Comparison of ENCODE assay signal across 27 cellular contexts in genomic region chr20:36079486-36079885, GRCh38.
"Had no signal": no experiment of that assay in that cellular context is flagged by ENCODE, and none has a peak within 500 bp of the region (broad histone marks: within the 10 kb centered on the region; RNA-seq: fewer than 3 reads in every experiment).

No MANE protein-coding gene starts in this region.

- H3K27ac ChIP-seq: left lung, ovary, right atrium auricular region, right lobe of liver, tibial nerve, upper lobe of left lung, vagina had no signal

- H3K9me3 ChIP-seq: left lung, ovary, right lobe of liver, tibial nerve, upper lobe of left lung, vagina had no signal

- H3K4me1 ChIP-seq: left lung, right atrium auricular region, right lobe of liver, tibial nerve, upper lobe of left lung, vagina had no signal

- H3K4me3 Mint-ChIP-seq: immature natural killer cell; mesothelial cell of epicardium; naive B cell; natural killer cell; nephron progenitor cell; stimulated activated memory B cell treated with anti-CD40 and anti-IgM and Interleukin-4, amounts not matched to agents 10 μg/mL and 1 μg/mL and 100 μg/mL, for 72 hours; stimulated activated naive CD8-positive, alpha-beta T cell treated with anti-CD3 and anti-CD28 coated beads, Interleukin-15, amount 100 ng/mL, for 72 hours had no signal

- H3K9me3 Mint-ChIP-seq: immature natural killer cell; natural killer cell; stimulated activated memory B cell treated with anti-CD40 and anti-IgM and Interleukin-4, amounts not matched to agents 10 μg/mL and 1 μg/mL and 100 μg/mL, for 72 hours; stimulated activated naive CD8-positive, alpha-beta T cell treated with anti-CD3 and anti-CD28 coated beads, Interleukin-15, amount 100 ng/mL, for 72 hours had no signal

- DNase-seq: hypothalamus; immature natural killer cell; kidney; left colon; left lung; naive B cell; natural killer cell; nephron progenitor cell; ovary; right lobe of liver; stimulated activated CD4-positive, alpha-beta T cell treated with anti-CD3 and anti-CD28 coated beads, Interleukin-1b, Interleukin-23, amount 100 ng/mL, for 48 hours; stimulated activated CD4-positive, alpha-beta T cell treated with anti-CD3 and anti-CD28 coated beads, Interleukin-2, amount 100 ng/mL, for 48 hours; stimulated activated CD4-positive, alpha-beta T cell treated with anti-CD3 and anti-CD28 coated beads, Interleukin-4, amount 100 ng/mL, for 4 hours; stimulated activated CD8-positive, alpha-beta memory T cell treated with anti-CD3 and anti-CD28 coated beads, Interleukin-4, amount 100 ng/mL, for 48 hours; stimulated activated naive CD4-positive, alpha-beta T cell treated with Interleukin-2 at 50 U/mL for 16 hours; stimulated activated naive CD8-positive, alpha-beta T cell treated with anti-CD3 and anti-CD28 coated beads, Interleukin-15, amount 100 ng/mL, for 72 hours; substantia nigra; upper lobe of left lung had no signal

- H3K36me3 Mint-ChIP-seq: mesothelial cell of epicardium; natural killer cell; stimulated activated memory B cell treated with anti-CD40 and anti-IgM and Interleukin-4, amounts not matched to agents 10 μg/mL and 1 μg/mL and 100 μg/mL, for 72 hours had no signal

- H3K27ac Mint-ChIP-seq: immature natural killer cell; mesothelial cell of epicardium; naive B cell; natural killer cell; nephron progenitor cell; progenitor cell of endocrine pancreas; stimulated activated memory B cell treated with anti-CD40 and anti-IgM and Interleukin-4, amounts not matched to agents 10 μg/mL and 1 μg/mL and 100 μg/mL, for 72 hours; stimulated activated naive CD8-positive, alpha-beta T cell treated with anti-CD3 and anti-CD28 coated beads, Interleukin-15, amount 100 ng/mL, for 72 hours had no signal

- H3K4me3 ChIP-seq: left lung, lung, ovary, right atrium auricular region, right lobe of liver, smooth muscle cell, tibial nerve, upper lobe of left lung, vagina had no signal

- H3K27me3 ChIP-seq: ovary, right atrium auricular region, right lobe of liver, upper lobe of left lung, vagina had no signal

- H3K4me2 ChIP-seq: smooth muscle cell had no signal

- FAIRE-seq: islet of Langerhans, kidney had no signal

- H3K36me3 ChIP-seq: left lung, ovary, right atrium auricular region, right lobe of liver, tibial nerve, upper lobe of left lung, vagina had no signal

- H3K4me1 Mint-ChIP-seq: immature natural killer cell, natural killer cell, nephron progenitor cell had no signal

- ATAC-seq: left colon; left lung; natural killer cell; right lobe of liver; stimulated activated memory B cell treated with anti-CD40 and anti-IgM and Interleukin-4, amounts not matched to agents 10 μg/mL and 1 μg/mL and 100 μg/mL, for 72 hours; stimulated activated naive CD8-positive, alpha-beta T cell treated with anti-CD3 and anti-CD28 coated beads, Interleukin-15, amount 100 ng/mL, for 72 hours had no signal
